In the genomic region with DNA sequence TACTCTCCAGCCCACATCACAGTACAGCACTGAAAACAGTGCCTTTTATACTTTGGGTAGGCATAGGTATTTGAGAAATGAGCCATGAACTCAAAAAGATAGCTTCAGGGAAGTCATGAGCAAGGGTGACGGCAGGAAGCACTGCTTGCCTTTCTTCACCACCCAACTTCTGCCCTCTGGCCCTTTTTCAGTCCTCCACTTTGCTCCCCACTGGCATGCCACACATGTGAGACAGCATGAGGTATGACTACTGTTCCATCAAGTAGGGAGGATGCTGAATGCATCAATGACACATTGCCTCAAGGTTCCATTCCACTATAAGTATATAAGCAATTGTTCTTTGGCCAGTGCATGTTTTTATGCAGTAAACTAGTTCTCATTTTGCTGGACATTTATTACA, we compare ENCODE assay signal across 19 cellular contexts.
DNase-seq lines count a peak whose midpoint lies in the region; ATAC-seq and TF ChIP-seq lines count a peak whose summit lies in the region.
"Had no signal": no experiment of that assay in that cellular context is flagged by ENCODE, and none has a peak within 500 bp of the region (broad histone marks: within the 10 kb centered on the region; RNA-seq: fewer than 3 reads in every experiment).

No MANE protein-coding gene starts in this region.

- in situ Hi-C loops in mammary epithelial cell (cut with MboI; ENCODE audit: low sequenced_read_pairs in 2 of 2), result no loop called here

- H3K27ac ChIP-seq in mammary epithelial cell (ENCODE audit: insufficient read depth, low read depth, low read length), result peak overlapping the region; percentile 70

- CTCF ChIA-PET in mammary epithelial cell (lab: Charles Lee; ENCODE audit: low non-redundant PET), result no interaction called here

- H3K9ac ChIP-seq in mammary epithelial cell (ENCODE audit: insufficient read depth, low read length), result no peak overlapping the region
- H3K9ac ChIP-seq: SK-N-SH had no signal

- H3K4me3 ChIP-seq in mammary epithelial cell (replicated peaks in 1 of 3; ENCODE audit: insufficient read depth in 1 of 3, low read depth in 2 of 3, low read length in 3 of 3), result no peak overlapping the region

- no peak for ATAC-seq in HG02970 (IDR thresholded peaks at IDR 0.05; ENCODE audit: low FRiP score, unreplicated experiment)
- no peak for ATAC-seq in GM21786 (IDR thresholded peaks at IDR 0.05; ENCODE audit: unreplicated experiment)
- no peak for ATAC-seq in HG03460 (IDR thresholded peaks at IDR 0.05; ENCODE audit: unreplicated experiment)
- ATAC-seq: CD8-positive, alpha-beta T cell; HCT116; Right ventricle myocardium inferior had no signal

- WGBS in mammary epithelial cell (ENCODE audit: low coverage, missing lambda C conversion rate), result 0% methylated on average over 1 of the region's 1 CpG

- H3K27me3 ChIP-seq in mammary epithelial cell (ENCODE audit: insufficient read depth, low read length), result no peaks in the 10 kb centered on the region

- peak overlapping the region; percentile 79 for H2AFZ ChIP-seq in mammary epithelial cell (ENCODE audit: low read depth, low read length)

- no TSS peak for BruUV-seq in mammary epithelial cell (replicated peaks; lab: Mats Ljungman, UMichigan)

- no peak for TF ChIP-seq CTCF in mammary epithelial cell (conservative IDR thresholded peaks at IDR 0.05 in 1 of 2, IDR thresholded peaks at IDR 0.05 in 1 of 2; ENCODE audit: extremely low read depth in 1 of 2, insufficient read depth in 1 of 2, low read depth in 1 of 2, low read length in 2 of 2)

- no peaks in the 10 kb centered on the region for H3K9me3 ChIP-seq in mammary epithelial cell (replicated peaks; ENCODE audit: insufficient read depth, low read length)
- H3K9me3 ChIP-seq: SK-N-SH had no signal

- H3K79me2 ChIP-seq in mammary epithelial cell (ENCODE audit: insufficient read depth, low read length), result no peaks in the 10 kb centered on the region

- peak overlapping the region; percentile 0 for H3K4me2 ChIP-seq in mammary epithelial cell (ENCODE audit: insufficient read depth, low read depth, low read length)
- H3K4me2 ChIP-seq: SK-N-SH had no signal

- dilution Hi-C loops in mammary epithelial cell (cut with HindIII; ENCODE audit: low sequenced_read_pairs), result no loop called here

- DNase-seq in ELF-1 (ENCODE audit: low read depth, low spot score) (peak; percentile 27), NCI-H69 (lab: John Stamatoyannopoulos, UW) (peak; percentile 75), mammary epithelial cell (peak; percentile 85), kidney tubule cell (ENCODE audit: low spot score) (peak; percentile 2), C1 segment of cervical spinal cord (lab: John Stamatoyannopoulos, UW) (no peak)
- DNase-seq: 8988T; CD8-positive, alpha-beta T cell; DMS79; Kasumi-1; NCI-H1105; NCI-H1694; NCI-H345; NK-92 treated with Interleukin-12 subunit alpha and Interleukin-12 subunit beta, amount 100 ng/mL, for 24 hours; SK-N-SH had no signal

- peaks cover 12% of the 10 kb centered on the region for H3K4me1 ChIP-seq in mammary epithelial cell (ENCODE audit: insufficient read depth, low read length)

- intact Hi-C loops in mammary epithelial cell (cut with micrococcal nuclease), result loop anchor here (1.0 to 5.0 kb wide), 3 partner anchors 9 to 293 kb away; no protein-coding TSS in a partner anchor

- no peaks in the 10 kb centered on the region for H4K20me1 ChIP-seq in mammary epithelial cell (ENCODE audit: insufficient read depth, low read length)

- H3K36me3 ChIP-seq in mammary epithelial cell (ENCODE audit: insufficient read depth, low read length), result no peaks in the 10 kb centered on the region

Comparison
In these comparisons a context has a peak if more than half of its experiments do, and no peak if none do; other contexts are left out.
1. DNase-seq: peak in ELF-1 (single experiment), NCI-H69 (single experiment), mammary epithelial cell (single experiment) and kidney tubule cell (single experiment); none in C1 segment of cervical spinal cord (0 of 14).